Comparison of ENCODE assay signal across 39 cellular contexts in the genomic region with DNA sequence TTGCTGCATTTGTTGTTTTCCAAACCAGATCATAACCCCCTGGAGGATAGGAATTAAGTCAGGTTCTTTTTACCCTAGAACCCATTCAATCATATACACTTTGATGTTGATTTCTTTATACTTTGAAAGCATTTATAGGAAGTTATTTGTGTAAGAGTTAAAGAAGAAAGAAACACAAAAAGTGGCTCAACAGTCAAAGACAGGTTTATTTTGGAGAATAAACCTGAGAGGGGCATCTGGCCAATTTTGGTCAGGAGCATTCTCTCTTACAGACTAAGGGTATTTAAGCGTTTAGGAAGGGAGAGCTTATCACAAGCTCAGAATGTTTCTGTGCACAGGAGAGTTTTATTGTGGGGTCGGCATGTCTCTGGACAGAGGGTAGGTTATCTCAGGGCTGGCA.
"Had no signal": no experiment of that assay in that cellular context is flagged by ENCODE, and none has a peak within 500 bp of the region (broad histone marks: within the 10 kb centered on the region; RNA-seq: fewer than 3 reads in every experiment).

No MANE protein-coding gene starts in this region.

- H3K36me3 ChIP-seq: ascending aorta, cardiac muscle cell had no signal

- DNase-seq: activated CD4-positive, alpha-beta memory T cell treated with anti-CD3 and anti-CD28 coated beads, Interleukin-2, amount 10 ng/mL, durations not matched to agents 7 days and 5 days; activated CD4-positive, alpha-beta T cell treated with anti-CD3 and anti-CD28 coated beads for 1 hour; activated CD4-positive, alpha-beta T cell treated with anti-CD3 and anti-CD28 coated beads for 36 hours; activated CD4-positive, alpha-beta T cell treated with anti-CD3 and anti-CD28 coated beads for 48 hours; activated CD4-positive, alpha-beta T cell treated with anti-CD3 and anti-CD28 coated beads, Interleukin-2, amount 10 ng/mL, durations not matched to agents 7 days and 5 days; activated CD4-positive, alpha-beta T cell treated with anti-CD3 and anti-CD28 coated beads, Interleukin-2, amount 50 U/mL, for 48 hours; activated CD4-positive, CD25-positive, alpha-beta regulatory T cell; activated CD8-positive, alpha-beta memory T cell treated with anti-CD3 and anti-CD28 coated beads for 24 hours; activated CD8-positive, alpha-beta memory T cell treated with anti-CD3 and anti-CD28 coated beads, Interleukin-2, amount 10 ng/mL, durations not matched to agents 7 days and 5 days; activated CD8-positive, alpha-beta memory T cell treated with anti-CD3 and anti-CD28 coated beads, Interleukin-2, amount 50 U/mL, for 48 hours; activated CD8-positive, alpha-beta T cell treated with anti-CD3 and anti-CD28 coated beads, Interleukin-2, amount 10 ng/mL, durations not matched to agents 7 days and 5 days; activated effector memory CD4-positive, alpha-beta T cell treated with Interleukin-2 at 50 U/mL for 16 hours; activated gamma-delta T cell; activated naive CD4-positive, alpha-beta T cell treated with anti-CD3 and anti-CD28 coated beads, Interleukin-2, amount 10 ng/mL, durations not matched to agents 7 days and 5 days; activated naive CD4-positive, alpha-beta T cell treated with Interleukin-2 at 50 U/mL for 16 hours; activated naive CD8-positive, alpha-beta T cell treated with anti-CD3 and anti-CD28 coated beads, Interleukin-2, amount 10 ng/mL, durations not matched to agents 7 days and 5 days; activated naive CD8-positive, alpha-beta T cell treated with anti-CD3 and anti-CD28 coated beads, Interleukin-2, amount 50 U/mL, for 24 hours; activated T-cell treated with anti-CD3 and anti-CD28 coated beads, Interleukin-2, amount 50 U/mL, for 24 hours; activated T-cell treated with anti-CD3 and anti-CD28 coated beads, Interleukin-2, amount 50 U/mL, for 48 hours; amygdala; anterior cingulate cortex; caudate nucleus; cerebellar nuclear complex; T-helper 1 cell; T-helper 2 cell; T-helper 9 cell had no signal

- H3K4me1 ChIP-seq: ascending aorta had no signal

- H3K27me3 ChIP-seq: ascending aorta, cardiac muscle cell had no signal

- H3K4me3 ChIP-seq: ascending aorta, cardiac muscle cell had no signal

- H3K27ac Mint-ChIP-seq: activated CD4-positive, alpha-beta memory T cell treated with anti-CD3 and anti-CD28 coated beads, Interleukin-2, amount 10 ng/mL, durations not matched to agents 7 days and 5 days; activated CD4-positive, alpha-beta T cell treated with anti-CD3 and anti-CD28 coated beads for 36 hours; activated CD4-positive, alpha-beta T cell treated with anti-CD3 and anti-CD28 coated beads, Interleukin-2, amount 10 ng/mL, durations not matched to agents 7 days and 5 days; activated CD8-positive, alpha-beta memory T cell treated with anti-CD3 and anti-CD28 coated beads, Interleukin-2, amount 10 ng/mL, durations not matched to agents 7 days and 5 days; activated CD8-positive, alpha-beta T cell treated with anti-CD3 and anti-CD28 coated beads, Interleukin-2, amount 10 ng/mL, durations not matched to agents 7 days and 5 days; activated naive CD4-positive, alpha-beta T cell treated with anti-CD3 and anti-CD28 coated beads, Interleukin-2, amount 10 ng/mL, durations not matched to agents 7 days and 5 days; activated naive CD4-positive, alpha-beta T cell treated with anti-CD3 and anti-CD28 coated beads, Interleukin-2, amount 50 U/mL, for 24 hours; activated naive CD8-positive, alpha-beta T cell; activated naive CD8-positive, alpha-beta T cell treated with anti-CD3 and anti-CD28 coated beads, Interleukin-2, amount 10 ng/mL, durations not matched to agents 7 days and 5 days; activated naive CD8-positive, alpha-beta T cell treated with anti-CD3 and anti-CD28 coated beads, Interleukin-2, amount 50 U/mL, for 24 hours; activated T-cell treated with anti-CD3 and anti-CD28 coated beads, Interleukin-2, amount 50 U/mL, for 24 hours; activated T-helper 2 cell treated with anti-CD3 and anti-CD28 coated beads, Interferon-gamma antibody, Interleukin-2, Interleukin-4, amounts not matched to agents 10 μg/mL and 5 μg/mL and 100 μg/mL, durations not matched to agents 14 hours and 24 hours and 36 hours; brain; T-helper 1 cell treated with Interleukin-12 subunit alpha and Interleukin-12 subunit beta and Interleukin-4 antibody, amounts not matched to agents 30 μg/mL and 1 μg/mL, for 36 hours; T-helper 2 cell treated with Interferon-gamma antibody and Interleukin-4, amounts not matched to agents 5 μg/mL and 100 μg/mL, for 36 hours had no signal

- ATAC-seq: activated CD4-positive, alpha-beta T cell treated with anti-CD3 and anti-CD28 coated beads for 36 hours; activated CD4-positive, CD25-positive, alpha-beta regulatory T cell treated with anti-CD3 and anti-CD28 coated beads, Interleukin-2, amount 50 U/mL, for 24 hours; activated CD8-positive, alpha-beta memory T cell treated with anti-CD3 and anti-CD28 coated beads, Interleukin-2, amount 10 ng/mL, durations not matched to agents 7 days and 5 days; activated CD8-positive, alpha-beta T cell treated with anti-CD3 and anti-CD28 coated beads, Interleukin-2, amount 10 ng/mL, durations not matched to agents 7 days and 5 days; activated naive CD8-positive, alpha-beta T cell treated with anti-CD3 and anti-CD28 coated beads, Interleukin-2, amount 50 U/mL, for 24 hours had no signal

- H3K36me3 Mint-ChIP-seq: activated CD8-positive, alpha-beta memory T cell treated with anti-CD3 and anti-CD28 coated beads, Interleukin-2, amount 10 ng/mL, durations not matched to agents 7 days and 5 days; activated naive CD4-positive, alpha-beta T cell treated with anti-CD3 and anti-CD28 coated beads, Interleukin-2, amount 10 ng/mL, durations not matched to agents 7 days and 5 days; activated naive CD4-positive, alpha-beta T cell treated with anti-CD3 and anti-CD28 coated beads, Interleukin-2, amount 50 U/mL, for 24 hours; activated naive CD8-positive, alpha-beta T cell; activated naive CD8-positive, alpha-beta T cell treated with anti-CD3 and anti-CD28 coated beads, Interleukin-2, amount 10 ng/mL, durations not matched to agents 7 days and 5 days; brain had no signal

- H3K9me3 Mint-ChIP-seq: activated CD4-positive, alpha-beta memory T cell treated with anti-CD3 and anti-CD28 coated beads, Interleukin-2, amount 10 ng/mL, durations not matched to agents 7 days and 5 days; activated CD4-positive, alpha-beta T cell treated with anti-CD3 and anti-CD28 coated beads, Interleukin-2, amount 10 ng/mL, durations not matched to agents 7 days and 5 days; activated naive CD4-positive, alpha-beta T cell treated with anti-CD3 and anti-CD28 coated beads, Interleukin-2, amount 50 U/mL, for 24 hours; activated T-helper 2 cell treated with anti-CD3 and anti-CD28 coated beads, Interferon-gamma antibody, Interleukin-2, Interleukin-4, amounts not matched to agents 10 μg/mL and 5 μg/mL and 100 μg/mL, durations not matched to agents 14 hours and 24 hours and 36 hours; T-helper 1 cell treated with Interleukin-12 subunit alpha and Interleukin-12 subunit beta and Interleukin-4 antibody, amounts not matched to agents 30 μg/mL and 1 μg/mL, for 36 hours; T-helper 2 cell treated with Interferon-gamma antibody and Interleukin-4, amounts not matched to agents 5 μg/mL and 100 μg/mL, for 36 hours had no signal

- H3K27me3 Mint-ChIP-seq: activated CD4-positive, alpha-beta memory T cell treated with anti-CD3 and anti-CD28 coated beads, Interleukin-2, amount 10 ng/mL, durations not matched to agents 7 days and 5 days; activated CD4-positive, alpha-beta T cell treated with anti-CD3 and anti-CD28 coated beads for 36 hours; activated CD4-positive, alpha-beta T cell treated with anti-CD3 and anti-CD28 coated beads, Interleukin-2, amount 10 ng/mL, durations not matched to agents 7 days and 5 days; activated CD8-positive, alpha-beta memory T cell treated with anti-CD3 and anti-CD28 coated beads, Interleukin-2, amount 10 ng/mL, durations not matched to agents 7 days and 5 days; activated naive CD4-positive, alpha-beta T cell treated with anti-CD3 and anti-CD28 coated beads, Interleukin-2, amount 10 ng/mL, durations not matched to agents 7 days and 5 days; activated naive CD4-positive, alpha-beta T cell treated with anti-CD3 and anti-CD28 coated beads, Interleukin-2, amount 50 U/mL, for 24 hours; activated naive CD8-positive, alpha-beta T cell; activated naive CD8-positive, alpha-beta T cell treated with anti-CD3 and anti-CD28 coated beads, Interleukin-2, amount 10 ng/mL, durations not matched to agents 7 days and 5 days; activated naive CD8-positive, alpha-beta T cell treated with anti-CD3 and anti-CD28 coated beads, Interleukin-2, amount 50 U/mL, for 24 hours; activated T-cell treated with anti-CD3 and anti-CD28 coated beads, Interleukin-2, amount 50 U/mL, for 24 hours; central memory CD8-positive, alpha-beta T cell had no signal

- FAIRE-seq: bronchial epithelial cell, TTC549 had no signal

- H3K4me1 Mint-ChIP-seq: activated CD4-positive, alpha-beta memory T cell treated with anti-CD3 and anti-CD28 coated beads, Interleukin-2, amount 10 ng/mL, durations not matched to agents 7 days and 5 days; activated CD4-positive, alpha-beta T cell treated with anti-CD3 and anti-CD28 coated beads for 36 hours; activated CD4-positive, alpha-beta T cell treated with anti-CD3 and anti-CD28 coated beads, Interleukin-2, amount 10 ng/mL, durations not matched to agents 7 days and 5 days; activated CD8-positive, alpha-beta memory T cell treated with anti-CD3 and anti-CD28 coated beads, Interleukin-2, amount 10 ng/mL, durations not matched to agents 7 days and 5 days; activated naive CD4-positive, alpha-beta T cell treated with anti-CD3 and anti-CD28 coated beads, Interleukin-2, amount 10 ng/mL, durations not matched to agents 7 days and 5 days; activated naive CD4-positive, alpha-beta T cell treated with anti-CD3 and anti-CD28 coated beads, Interleukin-2, amount 50 U/mL, for 24 hours; activated naive CD8-positive, alpha-beta T cell treated with anti-CD3 and anti-CD28 coated beads, Interleukin-2, amount 10 ng/mL, durations not matched to agents 7 days and 5 days; activated naive CD8-positive, alpha-beta T cell treated with anti-CD3 and anti-CD28 coated beads, Interleukin-2, amount 50 U/mL, for 24 hours; brain; central memory CD8-positive, alpha-beta T cell had no signal

- H3K4me3 Mint-ChIP-seq: activated CD4-positive, alpha-beta memory T cell treated with anti-CD3 and anti-CD28 coated beads, Interleukin-2, amount 10 ng/mL, durations not matched to agents 7 days and 5 days; activated CD4-positive, alpha-beta T cell treated with anti-CD3 and anti-CD28 coated beads for 36 hours; activated CD4-positive, alpha-beta T cell treated with anti-CD3 and anti-CD28 coated beads, Interleukin-2, amount 10 ng/mL, durations not matched to agents 7 days and 5 days; activated CD8-positive, alpha-beta memory T cell treated with anti-CD3 and anti-CD28 coated beads, Interleukin-2, amount 10 ng/mL, durations not matched to agents 7 days and 5 days; activated CD8-positive, alpha-beta T cell treated with anti-CD3 and anti-CD28 coated beads, Interleukin-2, amount 10 ng/mL, durations not matched to agents 7 days and 5 days; activated naive CD4-positive, alpha-beta T cell treated with anti-CD3 and anti-CD28 coated beads, Interleukin-2, amount 10 ng/mL, durations not matched to agents 7 days and 5 days; activated naive CD4-positive, alpha-beta T cell treated with anti-CD3 and anti-CD28 coated beads, Interleukin-2, amount 50 U/mL, for 24 hours; activated naive CD8-positive, alpha-beta T cell; activated naive CD8-positive, alpha-beta T cell treated with anti-CD3 and anti-CD28 coated beads, Interleukin-2, amount 10 ng/mL, durations not matched to agents 7 days and 5 days; activated naive CD8-positive, alpha-beta T cell treated with anti-CD3 and anti-CD28 coated beads, Interleukin-2, amount 50 U/mL, for 24 hours; activated T-cell treated with anti-CD3 and anti-CD28 coated beads, Interleukin-2, amount 50 U/mL, for 24 hours; brain; central memory CD8-positive, alpha-beta T cell; T-helper 1 cell treated with Interleukin-12 subunit alpha and Interleukin-12 subunit beta and Interleukin-4 antibody, amounts not matched to agents 30 μg/mL and 1 μg/mL, for 36 hours; T-helper 2 cell treated with Interferon-gamma antibody and Interleukin-4, amounts not matched to agents 5 μg/mL and 100 μg/mL, for 36 hours had no signal

- H3K27ac ChIP-seq: ascending aorta, cardiac muscle cell, VCaP had no signal
